In genomic region chr9:33044162-33044673, GRCh38 we compare ENCODE assay signal across 8 cellular contexts. TPM values are rescaled to one million over a fixed set of nuclear protein-coding genes. Genes with fewer than 3 reads are reported as not detected.
DNase-seq lines count a peak whose midpoint lies in the region; ATAC-seq, FAIRE-seq and TF ChIP-seq lines count a peak whose summit lies in the region.

No MANE protein-coding gene starts in this region.

- peaks cover 15% of the 10 kb centered on the region for H3K4me1 Mint-ChIP-seq in activated naive CD4-positive, alpha-beta T cell treated with anti-CD3 and anti-CD28 coated beads, Interleukin-2, amount 10 ng/mL, durations not matched to agents 7 days and 5 days
- peaks cover 11% of the 10 kb centered on the region for H3K4me1 Mint-ChIP-seq in neural progenitor cell

- no peaks in the 10 kb centered on the region for H3K9me3 Mint-ChIP-seq in activated naive CD4-positive, alpha-beta T cell treated with anti-CD3 and anti-CD28 coated beads, Interleukin-2, amount 10 ng/mL, durations not matched to agents 7 days and 5 days
- no peaks in the 10 kb centered on the region for H3K9me3 Mint-ChIP-seq in neural progenitor cell

- CTCF ChIA-PET in activated naive CD4-positive, alpha-beta T cell treated with anti-CD3 and anti-CD28 coated beads, Interleukin-2, amount 10 ng/mL, durations not matched to agents 7 days and 5 days (lab: Charles Lee) = interaction anchor here (1.6 kb wide), 1 partner anchor 182 kb away, joined by 3 read pairs; no protein-coding TSS in a partner anchor

- H3K9ac ChIP-seq in neural progenitor cell = no peak overlapping the region

- H3K4me3 ChIP-seq in RWPE2 (ENCODE audit: severe bottlenecking) (peak overlapping the region; percentile 44), neural progenitor cell (peak overlapping the region; percentile 60)

- ATAC-seq in GM21529 (IDR thresholded peaks at IDR 0.05; ENCODE audit: unreplicated experiment) (peak; percentile 87), RWPE2 (ENCODE audit: low read depth) (peak; percentile 84)

- H3K4me1 ChIP-seq in RWPE2 (ENCODE audit: insufficient read depth, poor library complexity, severe bottlenecking) (no peaks in the 10 kb centered on the region), neural progenitor cell (peaks cover 5% of the 10 kb centered on the region)

- H3K27ac Mint-ChIP-seq in activated naive CD4-positive, alpha-beta T cell treated with anti-CD3 and anti-CD28 coated beads, Interleukin-2, amount 10 ng/mL, durations not matched to agents 7 days and 5 days = peak overlapping the region; percentile 40
- H3K27ac Mint-ChIP-seq in neural progenitor cell = no peak overlapping the region

- H2AFZ ChIP-seq in neural progenitor cell (replicated peaks) = peak overlapping the region; percentile 59

- peak overlapping the region; percentile 72 for H3K4me2 ChIP-seq in neural progenitor cell

- H3K27me3 ChIP-seq in RWPE2 (ENCODE audit: insufficient read depth, poor library complexity, severe bottlenecking) (no peaks in the 10 kb centered on the region), neural progenitor cell (no peaks in the 10 kb centered on the region)

- peak overlapping the region; percentile 56 for H3K27ac ChIP-seq in RWPE2 (ENCODE audit: poor library complexity, severe bottlenecking)
- peak overlapping the region; percentile 15 for H3K27ac ChIP-seq in neural progenitor cell
- peak overlapping the region; percentile 84 for H3K27ac ChIP-seq in substantia nigra (ENCODE audit: low read depth, low read length, poor library complexity, severe bottlenecking)

- DNase-seq in DMS153 treated with DMSO at 0.1 percent for 48 hours (lab: John Stamatoyannopoulos, UW; ENCODE audit: unreplicated experiment) = peak; percentile 77
- peak; percentile 78 to 79 for DNase-seq in Kasumi-1 (lab: John Stamatoyannopoulos, UW)
- peak; percentile 76 for DNase-seq in RWPE2 (ENCODE audit: low spot score)
- peak; percentile 77 for DNase-seq in activated naive CD4-positive, alpha-beta T cell treated with anti-CD3 and anti-CD28 coated beads, Interleukin-2, amount 10 ng/mL, durations not matched to agents 7 days and 5 days
- DNase-seq in frontal cortex (ENCODE audit: low spot score in 2 of 2) = peak; percentile 67 to 85
- peak; percentile 88 for DNase-seq in neural progenitor cell (ENCODE audit: low spot score)
- peak in 48 of 49 donors; percentile 20 to 92 (median 60) for DNase-seq in substantia nigra (lab: John Stamatoyannopoulos, UW)

- no peaks in the 10 kb centered on the region for H3K27me3 Mint-ChIP-seq in activated naive CD4-positive, alpha-beta T cell treated with anti-CD3 and anti-CD28 coated beads, Interleukin-2, amount 10 ng/mL, durations not matched to agents 7 days and 5 days
- no peaks in the 10 kb centered on the region for H3K27me3 Mint-ChIP-seq in neural progenitor cell (ENCODE audit: insufficient read depth, low read depth)

- H3K36me3 ChIP-seq in RWPE2 (ENCODE audit: low read depth) = peaks cover 37% of the 10 kb centered on the region
- H3K36me3 ChIP-seq in neural progenitor cell = no peaks in the 10 kb centered on the region

- peaks cover 29% of the 10 kb centered on the region for H3K36me3 Mint-ChIP-seq in activated naive CD4-positive, alpha-beta T cell treated with anti-CD3 and anti-CD28 coated beads, Interleukin-2, amount 10 ng/mL, durations not matched to agents 7 days and 5 days
- H3K36me3 Mint-ChIP-seq in neural progenitor cell = peaks cover 9% of the 10 kb centered on the region

- H3K4me3 Mint-ChIP-seq in activated naive CD4-positive, alpha-beta T cell treated with anti-CD3 and anti-CD28 coated beads, Interleukin-2, amount 10 ng/mL, durations not matched to agents 7 days and 5 days = peak overlapping the region; percentile 64
- peak overlapping the region; percentile 85 for H3K4me3 Mint-ChIP-seq in neural progenitor cell

- TF ChIP-seq CTCF in RWPE2 (IDR thresholded peaks at IDR 0.05; ENCODE audit: poor library complexity, severe bottlenecking) = no peak
- TF ChIP-seq CTCF in neural progenitor cell (IDR thresholded peaks at IDR 0.05) = no peak

- no peaks in the 10 kb centered on the region for H4K20me1 ChIP-seq in neural progenitor cell (ENCODE audit: low read depth)

- FAIRE-seq in frontal cortex (lab: Jason Lieb, UNC) = no peak

- peaks cover 65% of the 10 kb centered on the region for H3F3A ChIP-seq in neural progenitor cell (ENCODE audit: low read depth)

- H3K79me2 ChIP-seq in neural progenitor cell (ENCODE audit: low read depth) = no peaks in the 10 kb centered on the region

- H3K9me3 ChIP-seq in RWPE2 (ENCODE audit: severe bottlenecking) = no peaks in the 10 kb centered on the region
- no peaks in the 10 kb centered on the region for H3K9me3 ChIP-seq in neural progenitor cell (ENCODE audit: low read depth)

RNA-seq across cellular contexts. Expression of gene DNAJA1, which starts 19.1 kb away (rescaled TPM):
- total RNA-seq in frontal cortex = 250 TPM
- 146 and 180 TPM in 2 replicates for total RNA-seq in neural progenitor cell (ENCODE audit: low replicate concordance)

RNA-seq across cellular contexts. Expression of gene SMU1, which starts 32.3 kb away (rescaled TPM):
- total RNA-seq in frontal cortex (53.4 TPM), neural progenitor cell (ENCODE audit: low replicate concordance) (28.6 and 34.9 TPM in 2 replicates)

RNA-seq across cellular contexts. Expression of gene APTX, which starts 42.8 kb away (rescaled TPM):
- total RNA-seq in frontal cortex (27.3 TPM), neural progenitor cell (ENCODE audit: low replicate concordance) (48.3 and 72.6 TPM in 2 replicates)

Comparison
In these comparisons a context has a peak if more than half of its experiments do, and no peak if none do; other contexts are left out.
1. Peak in every context shown above with its lines: DNase-seq, ATAC-seq, H3K4me3 ChIP-seq and H3K27ac ChIP-seq.
2. H3K27ac ChIP-seq: peak in every context shown above with its lines; median percentile 84 in substantia nigra; 56 in RWPE2; 15 in neural progenitor cell.